Comparison of ENCODE assay signal across 7 cellular contexts in the genomic region with DNA sequence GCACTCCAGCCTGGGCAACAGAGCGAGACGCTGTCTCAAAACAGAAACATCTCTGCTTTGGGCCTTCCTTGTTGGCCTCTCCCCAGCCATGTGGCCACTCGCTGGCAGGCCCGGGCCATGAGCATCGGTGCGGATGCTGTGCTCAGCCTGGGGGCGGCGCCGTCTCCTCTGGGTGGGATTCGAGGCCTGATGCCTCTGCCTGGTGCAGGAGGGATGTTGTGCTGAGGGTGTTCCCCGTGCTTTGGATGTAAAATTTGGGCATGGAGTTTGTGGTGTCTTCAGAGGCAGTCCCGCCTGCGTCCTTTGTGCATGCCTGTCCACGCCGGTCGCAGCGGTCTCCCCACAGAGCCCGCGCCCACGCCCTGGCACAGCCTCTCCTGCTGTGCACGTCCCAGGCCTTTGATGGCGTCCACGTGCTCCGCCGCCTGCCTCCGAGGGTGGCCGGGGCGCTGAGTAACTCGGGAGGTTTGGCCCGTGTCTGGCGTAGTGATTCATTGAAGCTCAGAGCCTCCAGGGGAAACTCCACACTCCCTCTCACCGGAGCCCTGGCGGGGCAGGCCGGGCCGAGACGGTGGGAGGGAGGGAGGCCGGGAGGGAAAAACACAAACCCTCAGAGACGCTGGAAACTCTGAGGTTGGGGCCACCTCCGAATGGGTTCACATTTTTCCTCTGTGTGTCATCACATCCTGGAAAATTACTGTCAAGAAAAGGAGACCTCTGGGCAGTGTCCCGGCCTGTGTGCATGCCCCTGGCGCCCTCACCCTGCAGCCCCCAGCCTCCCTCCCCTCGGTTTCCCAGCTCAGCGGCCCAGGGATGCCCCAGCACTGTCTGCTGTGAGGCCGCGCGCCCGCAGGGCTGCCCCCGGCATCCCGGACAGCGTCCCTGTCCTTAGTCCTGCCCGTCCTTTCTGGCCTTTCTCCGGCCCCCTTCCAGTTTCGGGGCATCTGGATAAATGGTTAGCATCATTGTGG. TPM values are rescaled to one million over a fixed set of nuclear protein-coding genes. Genes with fewer than 3 reads are reported as not detected.
A peak's percentile ranks its signal among the peaks of the same experiment; 100 is the strongest.
DNase-seq lines count a peak whose midpoint lies in the region; ATAC-seq lines count a peak whose summit lies in the region.
"Had no signal": no experiment of that assay in that cellular context is flagged by ENCODE, and none has a peak within 500 bp of the region (broad histone marks: within the 10 kb centered on the region; RNA-seq: fewer than 3 reads in every experiment).

No MANE protein-coding gene starts in this region.

- peak; percentile 45 to 83 for ATAC-seq in right cardiac atrium
- ATAC-seq in HG03565 (IDR thresholded peaks at IDR 0.05; ENCODE audit: unreplicated experiment), result no peak
- ATAC-seq in GM21576 (IDR thresholded peaks at IDR 0.05; ENCODE audit: unreplicated experiment), result no peak

- H3K27me3 ChIP-seq in NT2/D1 (ENCODE audit: insufficient read depth, insufficient read length) (no peaks in the 10 kb centered on the region), right cardiac atrium (ENCODE audit: control insufficient read depth, insufficient read depth) (no peaks in the 10 kb centered on the region)

- H3K27ac ChIP-seq in right cardiac atrium (ENCODE audit: low read length), result no peak overlapping the region
- H3K27ac ChIP-seq: parathyroid adenoma had no signal

- intact Hi-C loops in right cardiac atrium (cut with DNase I), result no loop called here

- peaks cover 11% of the 10 kb centered on the region for H3K36me3 ChIP-seq in NT2/D1 (ENCODE audit: insufficient read depth, insufficient read length, low read length)

- peak overlapping the region; percentile 58 for H3K9ac ChIP-seq in NT2/D1 (ENCODE audit: insufficient read length, low read depth)
- H3K9ac ChIP-seq: parathyroid adenoma had no signal

- peak; percentile 87 for DNase-seq in 8988T
- DNase-seq in NT2/D1 (ENCODE audit: low read depth, low spot score), result no peak
- peak; percentile 77 to 82 (median 79) for DNase-seq in right cardiac atrium
- DNase-seq in NCI-H2196 (lab: John Stamatoyannopoulos, UW; ENCODE audit: unreplicated experiment), result no peak

- H3K9me3 ChIP-seq in NT2/D1 (ENCODE audit: insufficient read depth, low read length) (no peaks in the 10 kb centered on the region), right cardiac atrium (ENCODE audit: control insufficient read depth, low read length) (no peaks in the 10 kb centered on the region)

- H3K4me3 ChIP-seq in NT2/D1 (ENCODE audit: insufficient read length, low read depth) (no peak overlapping the region), right cardiac atrium (ENCODE audit: low read length) (no peak overlapping the region)

- H3K4me1 ChIP-seq in NT2/D1 (ENCODE audit: insufficient read depth, insufficient read length), result peaks cover 52% of the 10 kb centered on the region
- H3K4me1 ChIP-seq in right cardiac atrium (ENCODE audit: control insufficient read depth, insufficient read depth, low read length), result no peaks in the 10 kb centered on the region
- H3K4me1 ChIP-seq: parathyroid adenoma had no signal

- 59% methylated on average over 53 of the region's 53 CpGs for WGBS in right cardiac atrium

RNA-seq across cellular contexts. Expression of a gene that starts 19.0 kb away (rescaled TPM):
- total RNA-seq in right cardiac atrium, result 10 to 100 TPM; 20.1 to 28.6 (median 26.0) TPM
- polyA plus RNA-seq in right cardiac atrium, result 31.2 TPM

RNA-seq across cellular contexts. Expression of a gene that starts 19.4 kb away (rescaled TPM):
- 1 to 10 TPM; 3.2 to 6.7 (median 6.0) TPM for total RNA-seq in right cardiac atrium
- polyA plus RNA-seq in right cardiac atrium, result 4.9 TPM

RNA-seq across cellular contexts. Expression of a gene that starts 26.3 kb away (rescaled TPM):
- 10 to 100 TPM; 16.6 to 28.9 (median 21.6) TPM for total RNA-seq in right cardiac atrium
- 20.1 TPM for polyA plus RNA-seq in right cardiac atrium

RNA-seq across cellular contexts. Expression of a gene that starts 27.8 kb away (rescaled TPM):
- 1 to 10 TPM; 1.0 to 2.0 (median 1.5) TPM for total RNA-seq in right cardiac atrium
- 2.4 TPM for polyA plus RNA-seq in right cardiac atrium

RNA-seq across cellular contexts. Expression of a gene that starts 33.8 kb away (rescaled TPM):
- total RNA-seq in right cardiac atrium, result 100 to 1,000 TPM; 127 to 181 (median 168) TPM
- polyA plus RNA-seq in right cardiac atrium, result 196 TPM

Comparison
In these comparisons a context has a peak if more than half of its experiments do, and no peak if none do; other contexts are left out.
1. DNase-seq: peak in 8988T (single experiment) and right cardiac atrium (3 of 3); none in NT2/D1 (single experiment) and NCI-H2196 (single experiment).
2. ATAC-seq: peak in right cardiac atrium (2 of 2); none in HG03565 (single experiment) and GM21576 (single experiment).